In genomic region chr2:3942841-3943240, GRCh38 we compare ENCODE assay signal across 6 cellular contexts.
"Had no signal": no experiment of that assay in that cellular context is flagged by ENCODE, and none has a peak within 500 bp of the region (broad histone marks: within the 10 kb centered on the region; RNA-seq: fewer than 3 reads in every experiment).

No MANE protein-coding gene starts in this region.

- H3K9ac ChIP-seq: KMS-11 had no signal

- H3K4me3 ChIP-seq: GM23338 had no signal

- DNase-seq: H9, HCEC 1CT, KBM-7 had no signal

- H2AFZ ChIP-seq: GM23338 had no signal

- H3K27ac ChIP-seq: HL-60, KMS-11 had no signal

- H3K4me2 ChIP-seq: GM23338, KMS-11 had no signal

- ATAC-seq: GM23338 had no signal
